In genomic region chr11:78228467-78228866, GRCh38 we compare ENCODE assay signal across 8 cellular contexts. TPM values are rescaled to one million over a fixed set of nuclear protein-coding genes. Genes with fewer than 3 reads are reported as not detected.
DNase-seq lines count a peak whose midpoint lies in the region; ATAC-seq and TF ChIP-seq lines count a peak whose summit lies in the region.

No MANE protein-coding gene starts in this region.

- H3K4me1 ChIP-seq in Loucy (ENCODE audit: insufficient read depth, low read length, poor library complexity, severe bottlenecking) (peaks cover 8% of the 10 kb centered on the region), PC-9 (replicated peaks; ENCODE audit: insufficient read depth) (no peaks in the 10 kb centered on the region)

- peaks cover 28% of the 10 kb centered on the region for H3K4me1 Mint-ChIP-seq in mesothelial cell of epicardium
- H3K4me1 Mint-ChIP-seq in activated T-cell treated with anti-CD3 and anti-CD28 coated beads, Interleukin-2, amount 50 U/mL, for 4 hours (ENCODE audit: low read depth): peaks cover 5% of the 10 kb centered on the region

- no peaks in the 10 kb centered on the region for H3K9me3 Mint-ChIP-seq in mesothelial cell of epicardium
- H3K9me3 Mint-ChIP-seq in activated T-cell treated with anti-CD3 and anti-CD28 coated beads, Interleukin-2, amount 50 U/mL, for 4 hours: no peaks in the 10 kb centered on the region

- H3K27me3 ChIP-seq in Loucy (ENCODE audit: insufficient read depth, low read length, poor library complexity, severe bottlenecking) (no peaks in the 10 kb centered on the region), PC-9 (ENCODE audit: insufficient read depth, low read depth) (no peaks in the 10 kb centered on the region)

- H3K79me2 ChIP-seq in Loucy (ENCODE audit: insufficient read depth, low read length) (no peaks in the 10 kb centered on the region), PC-9 (ENCODE audit: low read depth) (no peaks in the 10 kb centered on the region)

- ATAC-seq in GM21717 (IDR thresholded peaks at IDR 0.05; ENCODE audit: unreplicated experiment): peak; percentile 58
- no peak for ATAC-seq in activated T-cell treated with anti-CD3 and anti-CD28 coated beads, Interleukin-2, amount 50 U/mL, for 4 hours

- TF ChIP-seq CTCF in Loucy (conservative IDR thresholded peaks at IDR 0.05; ENCODE audit: low read length) (peak; percentile 70), PC-9 (conservative IDR thresholded peaks at IDR 0.05) (peak; percentile 86), mesothelial cell of epicardium (IDR thresholded peaks at IDR 0.05; ENCODE audit: unreplicated experiment) (no peak)

- no peak overlapping the region for H3K27ac ChIP-seq in PC-9

- peak; percentile 43 for DNase-seq in DMS79 (lab: John Stamatoyannopoulos, UW)
- DNase-seq in PC-9: peak; percentile 45 to 64
- DNase-seq in dermis microvascular lymphatic vessel endothelial cell (ENCODE audit: low read depth in 2 of 2): peak; percentile 68 to 83
- DNase-seq in medulla oblongata (ENCODE audit: extremely low spot score): peak; percentile 90
- DNase-seq in mesothelial cell of epicardium (ENCODE audit: low spot score in 2 of 2, unreplicated experiment in 2 of 2): no peak
- DNase-seq in activated T-cell treated with anti-CD3 and anti-CD28 coated beads, Interleukin-2, amount 50 U/mL, for 4 hours: no peak

- no peak overlapping the region for H2AFZ ChIP-seq in Loucy (ENCODE audit: low read length)
- no peak overlapping the region for H2AFZ ChIP-seq in PC-9

- no peak overlapping the region for H3K9ac ChIP-seq in Loucy (ENCODE audit: low read depth, low read length, poor library complexity, severe bottlenecking)

- H3K36me3 ChIP-seq in Loucy (ENCODE audit: insufficient read depth, low read length) (no peaks in the 10 kb centered on the region), PC-9 (ENCODE audit: low read depth) (no peaks in the 10 kb centered on the region)

- H3K4me3 Mint-ChIP-seq in mesothelial cell of epicardium: no peak overlapping the region
- no peak overlapping the region for H3K4me3 Mint-ChIP-seq in activated T-cell treated with anti-CD3 and anti-CD28 coated beads, Interleukin-2, amount 50 U/mL, for 4 hours

- BruUV-seq in PC-9 (replicated peaks; lab: Mats Ljungman, UMichigan): no TSS peak

- intact Hi-C loops in PC-9 (cut with micrococcal nuclease; ENCODE audit: unreplicated experiment): loop anchor here (1.0 to 5.0 kb wide), 4 partner anchors 188 to 591 kb away; partner anchors contain the start of gene CLNS1A

- H3K9me3 ChIP-seq in Loucy (ENCODE audit: insufficient read depth, low read depth, low read length): no peaks in the 10 kb centered on the region
- no peaks in the 10 kb centered on the region; the same call in 1 of the 2 replicates for H3K9me3 ChIP-seq in PC-9 (ENCODE audit: insufficient read depth, low read depth)

- no peaks in the 10 kb centered on the region for H4K20me1 ChIP-seq in Loucy (ENCODE audit: insufficient read depth, low read length, poor library complexity, severe bottlenecking)
- H4K20me1 ChIP-seq in PC-9 (ENCODE audit: insufficient read depth): no peaks in the 10 kb centered on the region

- no peak overlapping the region for H3K4me3 ChIP-seq in Loucy (ENCODE audit: low read length, poor library complexity, severe bottlenecking)
- no peak overlapping the region for H3K4me3 ChIP-seq in PC-9

- H3K36me3 Mint-ChIP-seq in mesothelial cell of epicardium: peaks cover 16% of the 10 kb centered on the region
- peaks cover 11% of the 10 kb centered on the region for H3K36me3 Mint-ChIP-seq in activated T-cell treated with anti-CD3 and anti-CD28 coated beads, Interleukin-2, amount 50 U/mL, for 4 hours (ENCODE audit: insufficient read depth)

- H3K9me2 ChIP-seq in Loucy (replicated peaks; ENCODE audit: low read depth, low read length) (no peaks in the 10 kb centered on the region), PC-9 (ENCODE audit: insufficient read depth) (no peaks in the 10 kb centered on the region)

- H3K4me2 ChIP-seq in Loucy (ENCODE audit: low read depth, low read length, poor library complexity, severe bottlenecking) (no peak overlapping the region), PC-9 (no peak overlapping the region)

- no peaks in the 10 kb centered on the region for H3K27me3 Mint-ChIP-seq in mesothelial cell of epicardium (ENCODE audit: low read depth)
- no peaks in the 10 kb centered on the region for H3K27me3 Mint-ChIP-seq in activated T-cell treated with anti-CD3 and anti-CD28 coated beads, Interleukin-2, amount 50 U/mL, for 4 hours (ENCODE audit: low read depth)

- POLR2A ChIA-PET in PC-9 (lab: Charles Lee; ENCODE audit: unreplicated experiment): interaction anchor here (0.5 to 0.6 kb wide), 2 partner anchors 161 to 329 kb away, joined by 4 to 8 read pairs; no protein-coding TSS in a partner anchor

- CTCF ChIA-PET in PC-9 (lab: Charles Lee): interaction anchor here (0.5 to 2.0 kb wide), 11 partner anchors 9 to 358 kb away, joined by 3 to 11 read pairs (median 5); no protein-coding TSS in a partner anchor

- no peak overlapping the region for H3K27ac Mint-ChIP-seq in mesothelial cell of epicardium

- H3F3A ChIP-seq in Loucy (ENCODE audit: low read depth): no peaks in the 10 kb centered on the region
- H3F3A ChIP-seq in PC-9 (ENCODE audit: insufficient read depth, low read depth): no peaks in the 10 kb centered on the region

RNA-seq across cellular contexts. Expression of gene USP35, which starts 39.7 kb away (rescaled TPM):
- 12.8 and 13.5 TPM in 2 replicates for total RNA-seq in PC-9 (2021)
- total RNA-seq in dermis microvascular lymphatic vessel endothelial cell: 4.0 and 5.9 TPM in 2 replicates
- 12.3 to 13.4 TPM (median 13.2 TPM) in 3 replicates for total RNA-seq in mesothelial cell of epicardium
- total RNA-seq in activated T-cell treated with anti-CD3 and anti-CD28 coated beads, Interleukin-2, amount 50 U/mL, for 4 hours: 1 to 10 TPM; 3.8 to 5.2 (median 4.9) TPM

RNA-seq across cellular contexts. Expression of gene KCTD21, which starts 40.0 kb away (rescaled TPM):
- 16.1 and 16.5 TPM in 2 replicates for total RNA-seq in PC-9 (2021)
- total RNA-seq in dermis microvascular lymphatic vessel endothelial cell: 3.3 and 6.4 TPM in 2 replicates
- total RNA-seq in mesothelial cell of epicardium: 5.1 to 7.2 TPM (median 5.2 TPM) in 3 replicates
- 1 to 10 TPM; 3.2 to 5.4 (median 4.3) TPM for total RNA-seq in activated T-cell treated with anti-CD3 and anti-CD28 coated beads, Interleukin-2, amount 50 U/mL, for 4 hours

Comparison
In these comparisons a context has a peak if more than half of its experiments do, and no peak if none do; other contexts are left out.
1. DNase-seq: peak in DMS79 (single experiment), PC-9 (2 of 2), dermis microvascular lymphatic vessel endothelial cell (2 of 2) and medulla oblongata (single experiment); none in mesothelial cell of epicardium (0 of 2) and activated T-cell treated with anti-CD3 and anti-CD28 coated beads, Interleukin-2, amount 50 U/mL, for 4 hours (single experiment).